Comparison of ENCODE assay signal across 27 cellular contexts in the genomic region with DNA sequence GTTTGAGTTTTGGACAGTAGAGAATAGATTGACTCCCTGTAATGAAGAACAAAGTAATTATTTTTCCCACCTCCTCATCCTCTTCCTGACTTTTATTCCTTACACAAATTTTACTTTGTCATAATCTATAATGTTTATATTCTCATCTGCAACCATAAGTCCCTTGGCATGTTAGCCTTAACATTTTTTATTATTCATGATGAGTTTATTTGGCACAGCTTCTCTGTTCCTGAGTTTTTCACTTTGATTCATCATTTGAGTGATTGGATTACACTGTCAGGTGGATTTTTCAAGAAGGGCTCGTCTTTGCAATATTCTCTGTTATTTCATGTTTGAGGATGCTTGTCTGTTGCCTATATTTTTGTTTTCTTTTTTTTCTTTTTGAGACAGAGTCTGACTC. TPM values are rescaled to one million over a fixed set of nuclear protein-coding genes. Genes with fewer than 3 reads are reported as not detected.
"Had no signal": no experiment of that assay in that cellular context is flagged by ENCODE, and none has a peak within 500 bp of the region (broad histone marks: within the 10 kb centered on the region; RNA-seq: fewer than 3 reads in every experiment).

No MANE protein-coding gene starts in this region.

- H3K27me3 ChIP-seq: gastrocnemius medialis, hepatocyte, ovary, spleen, testis, tibial artery had no signal

- H3K79me2 ChIP-seq: hepatocyte had no signal

- H3K4me2 ChIP-seq: hepatocyte had no signal

- FAIRE-seq: endometrium, keratinocyte had no signal

- H3K36me3 ChIP-seq: gastrocnemius medialis, heart left ventricle, lower lobe of right lung, ovary, spleen, tibial artery had no signal

- H2AFZ ChIP-seq: hepatocyte had no signal

- H3K4me3 ChIP-seq: coronary artery, gastrocnemius medialis, heart left ventricle, hepatocyte, lower lobe of right lung, ovary, psoas muscle, skin epidermis, spleen, testis, tibial artery had no signal

- H3K9me3 ChIP-seq: gastrocnemius medialis, lower lobe of right lung, ovary, testis had no signal

- DNase-seq: dermis blood vessel endothelial cell; effector memory CD4-positive, alpha-beta T cell; foreskin fibroblast; gastrocnemius medialis; heart left ventricle; immature natural killer cell; left ventricle myocardium superior; lower lobe of right lung; naive thymus-derived CD8-positive, alpha-beta T cell; nephron progenitor cell; nucleus accumbens; ovary; psoas muscle; right cardiac atrium; stimulated activated CD4-positive, alpha-beta T cell treated with anti-CD3 and anti-CD28 coated beads, Interleukin-4, amount 100 ng/mL, for 4 hours; stimulated activated naive B cell treated with anti-CD40 and anti-IgM and Interleukin-4, amounts not matched to agents 10 μg/mL and 1 μg/mL and 100 μg/mL, for 72 hours; substantia nigra; testis; tibial artery had no signal

- H3K4me1 ChIP-seq: gastrocnemius medialis, heart left ventricle, lower lobe of right lung, psoas muscle, spleen, testis, tibial artery had no signal

- H3K27ac ChIP-seq: coronary artery, epithelial cell of prostate, gastrocnemius medialis, heart left ventricle, hepatocyte, lower lobe of right lung, ovary, psoas muscle, skin epidermis, spleen, testis, tibial artery had no signal

RNA-seq across cellular contexts. Expression of gene TNFRSF8, which starts 35.7 kb away (rescaled TPM):
- total RNA-seq: hepatocyte; naive thymus-derived CD8-positive, alpha-beta T cell; renal cortical epithelial cell had no signal
